ENCODE assay signal across 18 cellular contexts in genomic region chr10:71297343-71297742, GRCh38. TPM values are rescaled to one million over a fixed set of nuclear protein-coding genes. Genes with fewer than 3 reads are reported as not detected.
DNase-seq lines count a peak whose midpoint lies in the region; ATAC-seq and TF ChIP-seq lines count a peak whose summit lies in the region.
"Had no signal": no experiment of that assay in that cellular context is flagged by ENCODE, and none has a peak within 500 bp of the region (broad histone marks: within the 10 kb centered on the region; RNA-seq: fewer than 3 reads in every experiment).

No MANE protein-coding gene starts in this region.

- peaks cover 3% of the 10 kb centered on the region for H3K27me3 Mint-ChIP-seq in HFFc6 (ENCODE audit: insufficient read depth)

- H4K20me1 ChIP-seq in BLaER1, result no peaks in the 10 kb centered on the region
- no peaks in the 10 kb centered on the region for H4K20me1 ChIP-seq in BLaER1 treated with 17β-estradiol and CSF1 and Interleukin-3, amounts not matched to agents 10 nM and 100 nM

- peaks cover 36% of the 10 kb centered on the region for H3K4me1 ChIP-seq in BLaER1
- peaks cover 26 to 39% (median 33%) of the 10 kb centered on the region in 10 experiments for H3K4me1 ChIP-seq in BLaER1 treated with 17β-estradiol and CSF1 and Interleukin-3, amounts not matched to agents 10 nM and 100 nM
- H3K4me1 ChIP-seq: BE2C had no signal

- TF ChIP-seq CTCF in HFFc6 (IDR thresholded peaks at IDR 0.05), result no peak

- H3K27me3 ChIP-seq in BLaER1, result no peaks in the 10 kb centered on the region
- no peaks in the 10 kb centered on the region for H3K27me3 ChIP-seq in BLaER1 treated with 17β-estradiol and CSF1 and Interleukin-3, amounts not matched to agents 10 nM and 100 nM
- H3K27me3 ChIP-seq: BE2C had no signal

- DNase-seq in NCI-H748 (lab: John Stamatoyannopoulos, UW; ENCODE audit: unreplicated experiment), result peak; percentile 3
- DNase-seq in NCI-H748 treated with DMSO at 0.1 percent for 48 hours (lab: John Stamatoyannopoulos, UW), result no peak
- peak; percentile 72 for DNase-seq in RPMI8226
- DNase-seq in HFFc6, result no peak
- DNase-seq in pons (ENCODE audit: low spot score), result no peak
- DNase-seq: ACHN; BE2C; Calu3; CD4-positive, alpha-beta memory T cell; GDM1; HCEC 1CT; IMR-90; KG1 had no signal

- H3K9me3 Mint-ChIP-seq in HFFc6, result no peaks in the 10 kb centered on the region
- H3K9me3 Mint-ChIP-seq: CD14-positive monocyte; CD4-positive, alpha-beta memory T cell; GM23338 had no signal

- H3K9ac ChIP-seq in BLaER1, result no peak overlapping the region
- no peak overlapping the region for H3K9ac ChIP-seq in BLaER1 treated with 17β-estradiol and CSF1 and Interleukin-3, amounts not matched to agents 10 nM and 100 nM

- H3K9me3 ChIP-seq in BLaER1, result no peaks in the 10 kb centered on the region
- no peaks in the 10 kb centered on the region for H3K9me3 ChIP-seq in BLaER1 treated with 17β-estradiol and CSF1 and Interleukin-3, amounts not matched to agents 10 nM and 100 nM (replicated peaks in 1 of 11)
- H3K9me3 ChIP-seq: BE2C had no signal

- H3K4me3 Mint-ChIP-seq in HFFc6, result no peak overlapping the region
- H3K4me3 Mint-ChIP-seq: CD14-positive monocyte; CD4-positive, alpha-beta memory T cell; GM23338 had no signal

- H3K36me3 Mint-ChIP-seq in HFFc6 (ENCODE audit: low read depth), result no peaks in the 10 kb centered on the region
- H3K36me3 Mint-ChIP-seq: CD14-positive monocyte; CD4-positive, alpha-beta memory T cell had no signal

- no peak overlapping the region for H3K27ac Mint-ChIP-seq in HFFc6
- H3K27ac Mint-ChIP-seq: CD4-positive, alpha-beta memory T cell; GM23338 had no signal

- ATAC-seq in HG03378 (IDR thresholded peaks at IDR 0.05; ENCODE audit: unreplicated experiment), result no peak
- ATAC-seq: GM23338 had no signal

- peak overlapping the region; percentile 90 for H3K4me2 ChIP-seq in BLaER1
- H3K4me2 ChIP-seq in BLaER1 treated with 17β-estradiol and CSF1 and Interleukin-3, amounts not matched to agents 10 nM and 100 nM, result peak overlapping the region in 10 of 11 experiments; percentile 85 to 98 (median 94); a peak in 14 of 22 replicates
- H3K4me2 ChIP-seq: GM23338 had no signal

- no peaks in the 10 kb centered on the region for H3K36me3 ChIP-seq in BLaER1
- no peaks in the 10 kb centered on the region for H3K36me3 ChIP-seq in BLaER1 treated with 17β-estradiol and CSF1 and Interleukin-3, amounts not matched to agents 10 nM and 100 nM

- H3K4me1 Mint-ChIP-seq in HFFc6 (ENCODE audit: low read depth), result no peaks in the 10 kb centered on the region
- H3K4me1 Mint-ChIP-seq: GM23338 had no signal

- H3K27ac ChIP-seq in BLaER1, result no peak overlapping the region
- no peak overlapping the region for H3K27ac ChIP-seq in BLaER1 treated with 17β-estradiol and CSF1 and Interleukin-3, amounts not matched to agents 10 nM and 100 nM

- H3K4me3 ChIP-seq in BLaER1, result no peak overlapping the region
- H3K4me3 ChIP-seq in BLaER1 treated with 17β-estradiol and CSF1 and Interleukin-3, amounts not matched to agents 10 nM and 100 nM, result no peak overlapping the region
- H3K4me3 ChIP-seq: GM23338 had no signal

RNA-seq across cellular contexts. Expression of gene SLC29A3, which starts 21.7 kb away (rescaled TPM):
- total RNA-seq in HFFc6 (2021; fragmentation: NEBNext Ultra II Directional; extraction: Animal tissue kit (Norgen Biotek cat#: 25700)), result 1 to 10 TPM; 2.1 to 4.4 (median 2.7) TPM

Comparison
In these comparisons a context has a peak if more than half of its experiments do, and no peak if none do; other contexts are left out.
1. DNase-seq: peak in NCI-H748 (single experiment) and RPMI8226 (single experiment); none in NCI-H748 treated with DMSO at 0.1 percent for 48 hours (single experiment), HFFc6 (single experiment) and pons (single experiment).